1 cellular context compared by ENCODE assay signal in the genomic region with DNA sequence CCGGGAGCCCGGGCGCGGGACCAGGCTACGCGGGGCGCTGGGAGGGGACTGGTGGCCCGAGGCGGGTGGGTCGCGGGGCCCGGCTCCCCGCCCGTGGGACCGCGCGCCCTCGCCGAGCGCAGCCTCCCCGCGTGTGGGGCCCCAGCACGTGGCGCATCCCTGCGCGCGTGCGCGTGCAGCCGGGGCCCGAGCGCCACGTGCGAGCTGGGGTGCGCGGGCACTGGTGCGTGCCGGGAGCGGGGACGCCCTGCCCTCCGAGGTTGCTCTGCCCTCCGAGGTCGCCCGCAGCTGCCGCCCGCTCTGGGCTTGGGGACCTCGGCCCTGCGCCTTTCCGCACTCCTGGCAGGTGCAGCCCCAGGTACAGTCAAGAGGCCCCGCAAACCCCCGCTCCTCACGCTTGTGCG.
A peak's percentile ranks its signal among the peaks of the same experiment; 100 is the strongest.
TF ChIP-seq lines count a peak whose summit lies in the region.

No MANE protein-coding gene starts in this region.

TF ChIP-seq in HepG2, 621 proteins besides CTCF, POLR2A, EP300 and RAD21 (continued from another document and continues in another):
- TF ChIP-seq, protein P1, sequence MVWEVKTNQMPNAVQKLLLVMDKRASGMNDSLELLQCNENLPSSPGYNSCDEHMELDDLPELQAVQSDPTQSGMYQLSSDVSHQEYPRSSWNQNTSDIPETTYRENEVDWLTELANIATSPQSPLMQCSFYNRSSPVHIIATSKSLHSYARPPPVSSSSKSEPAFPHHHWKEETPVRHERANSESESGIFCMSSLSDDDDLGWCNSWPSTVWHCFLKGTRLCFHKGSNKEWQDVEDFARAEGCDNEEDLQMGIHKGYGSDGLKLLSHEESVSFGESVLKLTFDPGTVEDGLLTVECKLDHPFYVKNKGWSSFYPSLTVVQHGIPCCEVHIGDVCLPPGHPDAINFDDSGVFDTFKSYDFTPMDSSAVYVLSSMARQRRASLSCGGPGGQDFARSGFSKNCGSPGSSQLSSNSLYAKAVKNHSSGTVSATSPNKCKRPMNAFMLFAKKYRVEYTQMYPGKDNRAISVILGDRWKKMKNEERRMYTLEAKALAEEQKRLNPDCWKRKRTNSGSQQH (CRISPR knock-in tag; IDR thresholded peaks at IDR 0.05; ENCODE audit: low read depth) = no peak
- TF ChIP-seq ZFY (CRISPR knock-in tag; IDR thresholded peaks at IDR 0.05) (peak; percentile 74; the same call in 1 of the 2 replicates), ZNF564 (CRISPR knock-in tag; IDR thresholded peaks at IDR 0.05) (peak; percentile 67; the same call in 1 of the 2 replicates), ZNF746 (CRISPR knock-in tag; IDR thresholded peaks at IDR 0.05) (peak; percentile 65; the same call in 1 of the 2 replicates), ZFP82 (CRISPR knock-in tag; IDR thresholded peaks at IDR 0.05; ENCODE audit: borderline replicate concordance) (peak; percentile 32; the same call in 1 of the 2 replicates), ARHGAP35 (CRISPR knock-in tag; IDR thresholded peaks at IDR 0.05; ENCODE audit: borderline replicate concordance) (peak; percentile 41; the same call in 1 of the 2 replicates), SMARCE1 (IDR thresholded peaks at IDR 0.05; ENCODE audit: borderline replicate concordance) (no peak), HDAC1 (CRISPR knock-in tag; IDR thresholded peaks at IDR 0.05) (no peak), CBX2 (IDR thresholded peaks at IDR 0.05; ENCODE audit: low read depth, low read length) (no peak), CBX2 (CRISPR knock-in tag; IDR thresholded peaks at IDR 0.05; ENCODE audit: low read depth) (no peak), ZNF772 (CRISPR knock-in tag; IDR thresholded peaks at IDR 0.05) (peak; percentile 38; the same call in 1 of the 2 replicates), ZNF234 (CRISPR knock-in tag; conservative IDR thresholded peaks at IDR 0.05) (no peak), BCL6 (CRISPR knock-in tag; IDR thresholded peaks at IDR 0.05) (no peak), KLF15 (CRISPR knock-in tag; IDR thresholded peaks at IDR 0.05; ENCODE audit: borderline replicate concordance) (peak; percentile 89; the same call in 1 of the 2 replicates), ZNF737 (CRISPR knock-in tag; IDR thresholded peaks at IDR 0.05; ENCODE audit: borderline replicate concordance) (no peak; the same call in 1 of the 2 replicates), ZNF160 (CRISPR knock-in tag; IDR thresholded peaks at IDR 0.05) (peak; percentile 47; the same call in 1 of the 2 replicates), ZNF607 (CRISPR knock-in tag; IDR thresholded peaks at IDR 0.05; ENCODE audit: borderline replicate concordance) (peak; percentile 43; the same call in 1 of the 2 replicates), ZNF232 (CRISPR knock-in tag; IDR thresholded peaks at IDR 0.05; ENCODE audit: borderline replicate concordance) (0 out of 2 replicates have a peak, but pooled peaks have one; percentile 21), ZNF136 (CRISPR knock-in tag; IDR thresholded peaks at IDR 0.05; ENCODE audit: low read depth) (no peak), ZNF709 (CRISPR knock-in tag; IDR thresholded peaks at IDR 0.05) (peak; percentile 94), ZNF441 (CRISPR knock-in tag; IDR thresholded peaks at IDR 0.05; ENCODE audit: borderline replicate concordance) (peak; percentile 80), ZNF451 (CRISPR knock-in tag; IDR thresholded peaks at IDR 0.05) (peak; percentile 97), ZSCAN31 (CRISPR knock-in tag; IDR thresholded peaks at IDR 0.05; ENCODE audit: low read depth) (peak; percentile 61)
- TF ChIP-seq, protein P2, sequence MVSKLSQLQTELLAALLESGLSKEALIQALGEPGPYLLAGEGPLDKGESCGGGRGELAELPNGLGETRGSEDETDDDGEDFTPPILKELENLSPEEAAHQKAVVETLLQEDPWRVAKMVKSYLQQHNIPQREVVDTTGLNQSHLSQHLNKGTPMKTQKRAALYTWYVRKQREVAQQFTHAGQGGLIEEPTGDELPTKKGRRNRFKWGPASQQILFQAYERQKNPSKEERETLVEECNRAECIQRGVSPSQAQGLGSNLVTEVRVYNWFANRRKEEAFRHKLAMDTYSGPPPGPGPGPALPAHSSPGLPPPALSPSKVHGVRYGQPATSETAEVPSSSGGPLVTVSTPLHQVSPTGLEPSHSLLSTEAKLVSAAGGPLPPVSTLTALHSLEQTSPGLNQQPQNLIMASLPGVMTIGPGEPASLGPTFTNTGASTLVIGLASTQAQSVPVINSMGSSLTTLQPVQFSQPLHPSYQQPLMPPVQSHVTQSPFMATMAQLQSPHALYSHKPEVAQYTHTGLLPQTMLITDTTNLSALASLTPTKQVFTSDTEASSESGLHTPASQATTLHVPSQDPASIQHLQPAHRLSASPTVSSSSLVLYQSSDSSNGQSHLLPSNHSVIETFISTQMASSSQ (IDR thresholded peaks at IDR 0.05; ENCODE audit: low read depth) = no peak
- TF ChIP-seq, protein P2 (CRISPR knock-in tag; IDR thresholded peaks at IDR 0.05; ENCODE audit: borderline replicate concordance) = peak; percentile 66; the same call in 1 of the 2 replicates
- TF ChIP-seq, protein P3, sequence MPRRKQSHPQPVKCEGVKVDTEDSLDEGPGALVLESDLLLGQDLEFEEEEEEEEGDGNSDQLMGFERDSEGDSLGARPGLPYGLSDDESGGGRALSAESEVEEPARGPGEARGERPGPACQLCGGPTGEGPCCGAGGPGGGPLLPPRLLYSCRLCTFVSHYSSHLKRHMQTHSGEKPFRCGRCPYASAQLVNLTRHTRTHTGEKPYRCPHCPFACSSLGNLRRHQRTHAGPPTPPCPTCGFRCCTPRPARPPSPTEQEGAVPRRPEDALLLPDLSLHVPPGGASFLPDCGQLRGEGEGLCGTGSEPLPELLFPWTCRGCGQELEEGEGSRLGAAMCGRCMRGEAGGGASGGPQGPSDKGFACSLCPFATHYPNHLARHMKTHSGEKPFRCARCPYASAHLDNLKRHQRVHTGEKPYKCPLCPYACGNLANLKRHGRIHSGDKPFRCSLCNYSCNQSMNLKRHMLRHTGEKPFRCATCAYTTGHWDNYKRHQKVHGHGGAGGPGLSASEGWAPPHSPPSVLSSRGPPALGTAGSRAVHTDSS (CRISPR knock-in tag; conservative IDR thresholded peaks at IDR 0.05) = no peak
- TF ChIP-seq, protein P4, sequence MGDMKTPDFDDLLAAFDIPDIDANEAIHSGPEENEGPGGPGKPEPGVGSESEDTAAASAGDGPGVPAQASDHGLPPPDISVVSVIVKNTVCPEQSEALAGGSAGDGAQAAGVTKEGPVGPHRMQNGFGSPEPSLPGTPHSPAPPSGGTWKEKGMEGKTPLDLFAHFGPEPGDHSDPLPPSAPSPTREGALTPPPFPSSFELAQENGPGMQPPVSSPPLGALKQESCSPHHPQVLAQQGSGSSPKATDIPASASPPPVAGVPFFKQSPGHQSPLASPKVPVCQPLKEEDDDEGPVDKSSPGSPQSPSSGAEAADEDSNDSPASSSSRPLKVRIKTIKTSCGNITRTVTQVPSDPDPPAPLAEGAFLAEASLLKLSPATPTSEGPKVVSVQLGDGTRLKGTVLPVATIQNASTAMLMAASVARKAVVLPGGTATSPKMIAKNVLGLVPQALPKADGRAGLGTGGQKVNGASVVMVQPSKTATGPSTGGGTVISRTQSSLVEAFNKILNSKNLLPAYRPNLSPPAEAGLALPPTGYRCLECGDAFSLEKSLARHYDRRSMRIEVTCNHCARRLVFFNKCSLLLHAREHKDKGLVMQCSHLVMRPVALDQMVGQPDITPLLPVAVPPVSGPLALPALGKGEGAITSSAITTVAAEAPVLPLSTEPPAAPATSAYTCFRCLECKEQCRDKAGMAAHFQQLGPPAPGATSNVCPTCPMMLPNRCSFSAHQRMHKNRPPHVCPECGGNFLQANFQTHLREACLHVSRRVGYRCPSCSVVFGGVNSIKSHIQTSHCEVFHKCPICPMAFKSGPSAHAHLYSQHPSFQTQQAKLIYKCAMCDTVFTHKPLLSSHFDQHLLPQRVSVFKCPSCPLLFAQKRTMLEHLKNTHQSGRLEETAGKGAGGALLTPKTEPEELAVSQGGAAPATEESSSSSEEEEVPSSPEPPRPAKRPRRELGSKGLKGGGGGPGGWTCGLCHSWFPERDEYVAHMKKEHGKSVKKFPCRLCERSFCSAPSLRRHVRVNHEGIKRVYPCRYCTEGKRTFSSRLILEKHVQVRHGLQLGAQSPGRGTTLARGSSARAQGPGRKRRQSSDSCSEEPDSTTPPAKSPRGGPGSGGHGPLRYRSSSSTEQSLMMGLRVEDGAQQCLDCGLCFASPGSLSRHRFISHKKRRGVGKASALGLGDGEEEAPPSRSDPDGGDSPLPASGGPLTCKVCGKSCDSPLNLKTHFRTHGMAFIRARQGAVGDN (CRISPR knock-in tag; IDR thresholded peaks at IDR 0.05) = no peak
- TF ChIP-seq, protein P5, sequence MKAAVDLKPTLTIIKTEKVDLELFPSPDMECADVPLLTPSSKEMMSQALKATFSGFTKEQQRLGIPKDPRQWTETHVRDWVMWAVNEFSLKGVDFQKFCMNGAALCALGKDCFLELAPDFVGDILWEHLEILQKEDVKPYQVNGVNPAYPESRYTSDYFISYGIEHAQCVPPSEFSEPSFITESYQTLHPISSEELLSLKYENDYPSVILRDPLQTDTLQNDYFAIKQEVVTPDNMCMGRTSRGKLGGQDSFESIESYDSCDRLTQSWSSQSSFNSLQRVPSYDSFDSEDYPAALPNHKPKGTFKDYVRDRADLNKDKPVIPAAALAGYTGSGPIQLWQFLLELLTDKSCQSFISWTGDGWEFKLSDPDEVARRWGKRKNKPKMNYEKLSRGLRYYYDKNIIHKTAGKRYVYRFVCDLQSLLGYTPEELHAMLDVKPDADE (CRISPR knock-in tag; IDR thresholded peaks at IDR 0.05) = peak; percentile 97; the same call in 1 of the 2 replicates
- TF ChIP-seq, protein P6, sequence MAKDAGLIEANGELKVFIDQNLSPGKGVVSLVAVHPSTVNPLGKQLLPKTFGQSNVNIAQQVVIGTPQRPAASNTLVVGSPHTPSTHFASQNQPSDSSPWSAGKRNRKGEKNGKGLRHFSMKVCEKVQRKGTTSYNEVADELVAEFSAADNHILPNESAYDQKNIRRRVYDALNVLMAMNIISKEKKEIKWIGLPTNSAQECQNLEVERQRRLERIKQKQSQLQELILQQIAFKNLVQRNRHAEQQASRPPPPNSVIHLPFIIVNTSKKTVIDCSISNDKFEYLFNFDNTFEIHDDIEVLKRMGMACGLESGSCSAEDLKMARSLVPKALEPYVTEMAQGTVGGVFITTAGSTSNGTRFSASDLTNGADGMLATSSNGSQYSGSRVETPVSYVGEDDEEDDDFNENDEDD (CRISPR knock-in tag; IDR thresholded peaks at IDR 0.05; ENCODE audit: borderline replicate concordance) = peak; percentile 95
- TF ChIP-seq, protein P7, sequence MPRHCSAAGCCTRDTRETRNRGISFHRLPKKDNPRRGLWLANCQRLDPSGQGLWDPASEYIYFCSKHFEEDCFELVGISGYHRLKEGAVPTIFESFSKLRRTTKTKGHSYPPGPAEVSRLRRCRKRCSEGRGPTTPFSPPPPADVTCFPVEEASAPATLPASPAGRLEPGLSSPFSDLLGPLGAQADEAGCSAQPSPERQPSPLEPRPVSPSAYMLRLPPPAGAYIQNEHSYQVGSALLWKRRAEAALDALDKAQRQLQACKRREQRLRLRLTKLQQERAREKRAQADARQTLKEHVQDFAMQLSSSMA (CRISPR knock-in tag; IDR thresholded peaks at IDR 0.05) = peak; percentile 55; the same call in 1 of the 2 replicates
